ENCODE assay signal across 8 cellular contexts in genomic region chrX:19886888-19887531, GRCh38. TPM values are rescaled to one million over a fixed set of nuclear protein-coding genes. Genes with fewer than 3 reads are reported as not detected.
DNase-seq lines count a peak whose midpoint lies in the region; ATAC-seq and TF ChIP-seq lines count a peak whose summit lies in the region.

No MANE protein-coding gene starts in this region.

- intact Hi-C loops in CD4-positive, alpha-beta memory T cell (cut with micrococcal nuclease): loop anchor here (2.0 kb wide), 1 partner anchor 82 kb away; no protein-coding TSS in a partner anchor
- intact Hi-C loops in uterus (cut with DNase I; ENCODE audit: low total_unique reads): no loop called here

- H3K4me3 Mint-ChIP-seq in CD4-positive, alpha-beta memory T cell: peak overlapping the region in 7 of 8 donors; percentile 71 to 89 (median 84)
- H3K4me3 Mint-ChIP-seq in endodermal cell: peak overlapping the region; percentile 67

- 0% methylated on average over 59 of the region's 83 CpGs; no CpG with 5 or more reads in 1 of the 2 experiments for WGBS in endodermal cell (ENCODE audit: insufficient coverage in 1 of 2, insufficient read length in 1 of 2), 2 experiments

- TF ChIP-seq POLR2A in uterus (IDR thresholded peaks at IDR 0.05): peak in 1 of 2 donors; percentile 3

- peak overlapping the region; percentile 41 for H3K27ac ChIP-seq in CD4-positive, alpha-beta memory T cell (ENCODE audit: low read depth, low read length)
- H3K27ac ChIP-seq in VCaP: peak overlapping the region; percentile 69
- no peak overlapping the region for H3K27ac ChIP-seq in endodermal cell (ENCODE audit: low read depth, low read length)
- H3K27ac ChIP-seq in uterus: peak overlapping the region; percentile 67 to 68

- peak overlapping the region in 1 of 2 donors; percentile 58 for H3K4me3 ChIP-seq in CD4-positive, alpha-beta memory T cell (ENCODE audit: low read length in 2 of 2)
- H3K4me3 ChIP-seq in endodermal cell (ENCODE audit: low read length) (peak overlapping the region; percentile 79), uterus (peak overlapping the region; percentile 41 to 82)

- H3K36me3 Mint-ChIP-seq in CD4-positive, alpha-beta memory T cell: peaks cover 0 to 8% of the 10 kb centered on the region in 2 donors
- H3K36me3 Mint-ChIP-seq in endodermal cell (ENCODE audit: low read depth): no peaks in the 10 kb centered on the region

- no peaks in the 10 kb centered on the region for H3K27me3 ChIP-seq in CD4-positive, alpha-beta memory T cell (ENCODE audit: insufficient read depth, low read length)
- no peaks in the 10 kb centered on the region for H3K27me3 ChIP-seq in endodermal cell (ENCODE audit: control insufficient read depth, insufficient read depth, low read length, poor library complexity, severe bottlenecking)
- no peaks in the 10 kb centered on the region for H3K27me3 ChIP-seq in uterus

- no peaks in the 10 kb centered on the region for H3K27me3 Mint-ChIP-seq in CD4-positive, alpha-beta memory T cell
- peaks cover 4% of the 10 kb centered on the region for H3K27me3 Mint-ChIP-seq in endodermal cell (ENCODE audit: insufficient read depth)

- CTCF ChIA-PET in CD4-positive, alpha-beta memory T cell (lab: Charles Lee; ENCODE audit: partially characterized antibody): interaction anchor here (0.8 to 2.3 kb wide), 8 partner anchors 10 to 149 kb away, joined by 3 to 13 read pairs (median 4); no protein-coding TSS in a partner anchor

- POLR2A ChIA-PET in CD4-positive, alpha-beta memory T cell (lab: Charles Lee; ENCODE audit: partially characterized antibody): interaction anchor here (1.2 to 3.2 kb wide), 9 partner anchors 10 to 140 kb away, joined by 3 to 33 read pairs (median 8); no protein-coding TSS in a partner anchor

- H3K9ac ChIP-seq in endodermal cell (ENCODE audit: extremely low read depth, low read length, poor library complexity, severe bottlenecking): peak overlapping the region; percentile 34

- ATAC-seq in HG02642 (IDR thresholded peaks at IDR 0.05; ENCODE audit: poor library complexity, unreplicated experiment) (peak; percentile 20), GM21529 (IDR thresholded peaks at IDR 0.05; ENCODE audit: unreplicated experiment) (no peak)

- no peaks in the 10 kb centered on the region for H3K9me3 ChIP-seq in CD4-positive, alpha-beta memory T cell (ENCODE audit: control insufficient read depth in 1 of 2, low read length in 2 of 2)
- no peaks in the 10 kb centered on the region for H3K9me3 ChIP-seq in endodermal cell (ENCODE audit: control insufficient read depth, low read length)
- no peaks in the 10 kb centered on the region for H3K9me3 ChIP-seq in uterus

- H3K4me1 Mint-ChIP-seq in CD4-positive, alpha-beta memory T cell: peaks cover 27 to 62% (median 35%) of the 10 kb centered on the region in 4 donors
- H3K4me1 Mint-ChIP-seq in endodermal cell: no peaks in the 10 kb centered on the region

- DNase-seq in CD4-positive, alpha-beta memory T cell: peak in 3 of 5 donors; percentile 15 to 44 (median 19)
- peak; percentile 58 for DNase-seq in endodermal cell
- peak; percentile 21 for DNase-seq in myocyte (ENCODE audit: low read depth)
- peak in 1 of 2 donors; percentile 24 for DNase-seq in uterus
- DNase-seq in GF-D8 (lab: John Stamatoyannopoulos, UW): no peak

- H3K36me3 ChIP-seq in CD4-positive, alpha-beta memory T cell (ENCODE audit: insufficient read depth, low read length): no peaks in the 10 kb centered on the region
- H3K36me3 ChIP-seq in endodermal cell (ENCODE audit: control insufficient read depth, insufficient read depth, low read length) (no peaks in the 10 kb centered on the region), uterus (no peaks in the 10 kb centered on the region)

- H3K4me1 ChIP-seq in CD4-positive, alpha-beta memory T cell (ENCODE audit: insufficient read depth, low read length): peaks cover 41% of the 10 kb centered on the region
- H3K4me1 ChIP-seq in endodermal cell (ENCODE audit: control insufficient read depth, insufficient read depth, low read length) (no peaks in the 10 kb centered on the region), uterus (peaks cover 0 to 4% of the 10 kb centered on the region in 2 donors)

- peak overlapping the region in 3 of 7 donors; percentile 55 to 97 (median 78) for H3K27ac Mint-ChIP-seq in CD4-positive, alpha-beta memory T cell
- no peak overlapping the region for H3K27ac Mint-ChIP-seq in endodermal cell

- peaks cover 0 to 8% (median 0%) of the 10 kb centered on the region in 8 donors for H3K9me3 Mint-ChIP-seq in CD4-positive, alpha-beta memory T cell
- peaks cover 69% of the 10 kb centered on the region for H3K9me3 Mint-ChIP-seq in endodermal cell

- TF ChIP-seq CTCF in VCaP (conservative IDR thresholded peaks at IDR 0.05) (no peak), endodermal cell (conservative IDR thresholded peaks at IDR 0.05) (no peak), uterus (IDR thresholded peaks at IDR 0.05) (no peak)

RNA-seq across cellular contexts. Expression of gene SH3KBP1, which starts 0.4 kb away (rescaled TPM):
- total RNA-seq in CD4-positive, alpha-beta memory T cell: 100 to 1,000 TPM; 121 to 144 TPM
- 100 to 1,000 TPM; 117 to 191 TPM for polyA plus RNA-seq in CD4-positive, alpha-beta memory T cell
- total RNA-seq in endodermal cell (10 to 100 TPM; 14.5 to 20.3 TPM), myocyte (25.6 and 31.8 TPM in 2 replicates), uterus (10 to 100 TPM in 3 of 4 donors, 1 to 10 TPM in 1; 2.0 to 26.5 (median 14.1) TPM)
- polyA plus RNA-seq in endodermal cell (2013, experiment 1 of 2): 11.7 TPM
- 11.3 TPM for polyA plus RNA-seq in endodermal cell (2013, experiment 2 of 2)
- polyA plus RNA-seq in myocyte (2012): 34.4 TPM
